Comparison of ENCODE assay signal across 10 cellular contexts in the genomic region with DNA sequence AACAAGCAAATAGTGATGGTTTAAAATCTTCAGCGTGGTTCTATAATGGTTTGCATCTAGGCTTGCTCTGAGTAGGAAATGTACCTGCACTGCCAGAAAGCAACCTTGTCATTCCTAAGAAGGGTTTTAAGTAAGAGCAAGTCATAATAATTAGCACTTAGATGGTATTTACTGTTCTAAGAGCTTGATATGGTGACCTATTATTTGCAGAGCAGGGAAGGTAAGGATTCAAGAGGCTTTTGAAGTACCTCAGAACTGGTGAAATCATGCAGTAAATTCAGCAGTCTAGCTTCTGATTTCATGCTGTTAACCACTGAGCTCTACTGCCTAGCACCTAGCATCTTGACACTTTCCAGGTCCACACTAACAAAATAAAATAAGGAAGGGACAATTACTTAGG.
"Had no signal": no experiment of that assay in that cellular context is flagged by ENCODE, and none has a peak within 500 bp of the region (broad histone marks: within the 10 kb centered on the region; RNA-seq: fewer than 3 reads in every experiment).

No MANE protein-coding gene starts in this region.

- H3K9ac ChIP-seq: neural progenitor cell had no signal

- H3K27me3 ChIP-seq: colonic mucosa, foreskin keratinocyte, neural progenitor cell, pancreas had no signal

- ATAC-seq: foreskin keratinocyte, pancreas had no signal

- H2AFZ ChIP-seq: neural progenitor cell had no signal

- H3K9me3 Mint-ChIP-seq: neural progenitor cell; stimulated activated naive CD8-positive, alpha-beta T cell treated with anti-CD3 and anti-CD28 coated beads, Interleukin-15, Interleukin-2, amounts not matched to agents 100 ng/mL and 50 ng/mL, for 24 hours had no signal

- H3K4me3 ChIP-seq: colonic mucosa, neural progenitor cell, pancreas had no signal

- H3K27ac Mint-ChIP-seq: neural progenitor cell; stimulated activated naive CD8-positive, alpha-beta T cell treated with anti-CD3 and anti-CD28 coated beads, Interleukin-15, Interleukin-2, amounts not matched to agents 100 ng/mL and 50 ng/mL, for 24 hours had no signal

- H3K4me1 ChIP-seq: colonic mucosa, foreskin keratinocyte, neural progenitor cell had no signal

- H3K4me3 Mint-ChIP-seq: neural progenitor cell; stimulated activated naive CD8-positive, alpha-beta T cell treated with anti-CD3 and anti-CD28 coated beads, Interleukin-15, Interleukin-2, amounts not matched to agents 100 ng/mL and 50 ng/mL, for 24 hours had no signal

- H3K4me2 ChIP-seq: neural progenitor cell had no signal

- H3K27me3 Mint-ChIP-seq: stimulated activated naive CD8-positive, alpha-beta T cell treated with anti-CD3 and anti-CD28 coated beads, Interleukin-15, Interleukin-2, amounts not matched to agents 100 ng/mL and 50 ng/mL, for 24 hours had no signal

- DNase-seq: activated CD4-positive, alpha-beta T cell treated with anti-CD3 and anti-CD28 coated beads for 4 hours; activated effector memory CD4-positive, alpha-beta T cell treated with Interleukin-2 at 50 U/mL for 16 hours; colonic mucosa; effector CD4-positive, alpha-beta T cell; foreskin keratinocyte; pancreas; stimulated activated CD4-positive, alpha-beta T cell treated with anti-CD3 and anti-CD28 coated beads, Interleukin-4, amount 100 ng/mL, for 1 hour; stimulated activated CD8-positive, alpha-beta memory T cell treated with anti-CD3 and anti-CD28 coated beads, Interleukin-4, amount 100 ng/mL, for 48 hours had no signal

- H3K27ac ChIP-seq: colonic mucosa, foreskin keratinocyte, neural progenitor cell, pancreas had no signal

- H3K9me3 ChIP-seq: colonic mucosa, pancreas had no signal

- H3K4me1 Mint-ChIP-seq: neural progenitor cell had no signal
